ENCODE assay signal across 8 cellular contexts in genomic region chr16:1959269-1960039, GRCh38. TPM values are rescaled to one million over a fixed set of nuclear protein-coding genes. Genes with fewer than 3 reads are reported as not detected.
DNase-seq lines count a peak whose midpoint lies in the region; ATAC-seq and TF ChIP-seq lines count a peak whose summit lies in the region.

Gene NDUFB10, plus strand, starts transcription at chr16:1959538. Its CDS starts 87 bp downstream, at chr16:1959625.

- DNase-seq in GM10266 (ENCODE audit: extremely low spot score) (peak; percentile 96), HFF-Myc (ENCODE audit: extremely low read depth, low read depth) (peak; percentile 67), NB4 (ENCODE audit: low read depth) (peak; percentile 93), T follicular helper cell (ENCODE audit: low read depth) (peak; percentile 82), adipocyte (ENCODE audit: low read depth) (peak; percentile 97), heart right ventricle (peak; percentile 93 to 97), prostate gland (ENCODE audit: low spot score) (peak; percentile 86)

- peak; percentile 93 for TF ChIP-seq POLR2A in NB4 (IDR thresholded peaks at IDR 0.05; ENCODE audit: extremely low read depth, insufficient read length)
- TF ChIP-seq POLR2A in prostate gland (IDR thresholded peaks at IDR 0.05) = peak; percentile 93

- intact Hi-C loops in heart right ventricle (cut with DNase I) (no loop called here), prostate gland (cut with DNase I) (no loop called here)

- peak within 1 kb of the TSS; percentile 88 to 98 (median 96) for H3K27ac ChIP-seq in heart right ventricle
- peak within 1 kb of the TSS; percentile 78 to 86 for H3K27ac ChIP-seq in prostate gland
- peak within 1 kb of the TSS; percentile 66 for H3K27ac ChIP-seq in urinary bladder (ENCODE audit: low read depth)

- peak; percentile 86 for TF ChIP-seq CTCF in GM10266 (IDR thresholded peaks at IDR 0.05; ENCODE audit: control insufficient read depth, insufficient read depth, low read depth, missing control alignments)
- peak; percentile 66 for TF ChIP-seq CTCF in HFF-Myc (IDR thresholded peaks at IDR 0.05; ENCODE audit: low read depth, low read length, missing control alignments)
- TF ChIP-seq CTCF in NB4 (IDR thresholded peaks at IDR 0.05; ENCODE audit: low read depth, low read length) = peak; percentile 66
- TF ChIP-seq CTCF in heart right ventricle (IDR thresholded peaks at IDR 0.05) = peak; percentile 33 to 92 (median 76)
- TF ChIP-seq CTCF in prostate gland (IDR thresholded peaks at IDR 0.05) = peak; percentile 74 to 93 (median 86)

- H3K9me3 ChIP-seq in adipocyte (ENCODE audit: control insufficient read depth, low read length) (no peaks in the 10 kb centered on the region), heart right ventricle (no peaks in the 10 kb centered on the region), prostate gland (no peaks in the 10 kb centered on the region)

- peaks cover 30% of the 10 kb centered on the region for H3K4me1 ChIP-seq in adipocyte (ENCODE audit: control insufficient read depth, insufficient read depth, low read length)
- peaks cover 6 to 52% (median 33%) of the 10 kb centered on the region in 9 donors for H3K4me1 ChIP-seq in heart right ventricle
- H3K4me1 ChIP-seq in prostate gland (replicated peaks) = peaks cover 3% of the 10 kb centered on the region
- no peaks in the 10 kb centered on the region for H3K4me1 ChIP-seq in urinary bladder (ENCODE audit: insufficient read depth)

- peak within 1 kb of the TSS; percentile 98 for H3K9ac ChIP-seq in adipocyte (ENCODE audit: low read length)

- H3K27me3 ChIP-seq in adipocyte (replicated peaks; ENCODE audit: control insufficient read depth, insufficient read depth, low read length) (no peaks in the 10 kb centered on the region), heart right ventricle (no peaks in the 10 kb centered on the region), prostate gland (replicated peaks; ENCODE audit: insufficient read depth) (no peaks in the 10 kb centered on the region)

- H3K4me3 ChIP-seq in HFF-Myc (replicated peaks; ENCODE audit: low read depth, low read length) (peak within 1 kb of the TSS; percentile 86), NB4 (ENCODE audit: low read depth, low read length) (peak within 1 kb of the TSS; percentile 77), adipocyte (ENCODE audit: low read length) (peak within 1 kb of the TSS; percentile 93), heart right ventricle (peak within 1 kb of the TSS; percentile 63 to 99 (median 96)), prostate gland (peak within 1 kb of the TSS; percentile 74 to 88), urinary bladder (ENCODE audit: low read depth, low read length) (peak within 1 kb of the TSS; percentile 80)

- 1% methylated on average over 79 of the region's 79 CpGs for WGBS in heart right ventricle, 2 donors
- under 1% methylated on average over 57 of the region's 79 CpGs for WGBS in prostate gland
- WGBS in urinary bladder = under 1% methylated on average over 79 of the region's 79 CpGs

- ATAC-seq in heart right ventricle = peak; percentile 88 to 96 (median 92)

- H3K36me3 ChIP-seq in adipocyte (ENCODE audit: control insufficient read depth, insufficient read depth, low read length, severe bottlenecking) = peaks cover 31% of the 10 kb centered on the region
- peaks cover 0 to 36% (median 30%) of the 10 kb centered on the region in 9 donors for H3K36me3 ChIP-seq in heart right ventricle
- no peaks in the 10 kb centered on the region for H3K36me3 ChIP-seq in prostate gland
- H3K36me3 ChIP-seq in urinary bladder (ENCODE audit: insufficient read depth) = no peaks in the 10 kb centered on the region

RNA-seq across cellular contexts. Expression of gene NDUFB10, which starts in this region (rescaled TPM):
- total RNA-seq in heart right ventricle = 100 to 1,000 TPM; 375 to 755 (median 559) TPM
- polyA plus RNA-seq in heart right ventricle = 1,000 to 10,000 TPM in 1 of 2 donors, 100 to 1,000 TPM in 1; 824 to 1,046 TPM
- total RNA-seq in prostate gland = 100 to 1,000 TPM; 172 to 333 TPM
- 71.2 TPM for total RNA-seq in urinary bladder
- 308 TPM for polyA plus RNA-seq in urinary bladder

Comparison
In these comparisons a context has a peak if more than half of its experiments do, and no peak if none do; other contexts are left out.
1. Peak in every context shown above with its lines: DNase-seq, ATAC-seq, H3K4me3 ChIP-seq and H3K27ac ChIP-seq.